Comparison of ENCODE assay signal across 30 cellular contexts in the genomic region with DNA sequence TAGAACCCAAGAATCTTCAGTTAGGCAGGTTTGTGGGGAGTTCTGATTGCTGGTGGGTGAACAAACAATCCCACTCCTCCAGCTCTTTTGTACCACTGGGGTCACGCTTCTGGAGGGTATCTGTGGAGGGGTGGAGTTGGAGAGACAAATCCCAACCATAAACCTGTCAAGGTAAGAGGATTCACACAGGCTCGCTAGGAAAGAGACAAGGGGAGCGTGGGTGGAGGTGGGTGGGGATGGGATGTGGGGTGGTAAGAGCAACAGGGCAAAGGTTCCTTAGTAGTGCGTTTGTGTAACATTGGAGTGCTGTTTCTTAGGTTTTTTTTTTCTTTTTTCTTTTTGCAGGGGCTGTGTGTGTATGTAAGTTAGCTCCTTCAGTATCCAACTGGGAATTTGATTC.
"Had no signal": no experiment of that assay in that cellular context is flagged by ENCODE, and none has a peak within 500 bp of the region (broad histone marks: within the 10 kb centered on the region; RNA-seq: fewer than 3 reads in every experiment).

No MANE protein-coding gene starts in this region.

- H3K27ac ChIP-seq: brain microvascular endothelial cell, KMS-11, SJSA1 had no signal

- H3K9me3 Mint-ChIP-seq: activated CD4-positive, alpha-beta T cell treated with anti-CD3 and anti-CD28 coated beads, Interleukin-2, amount 10 ng/mL, durations not matched to agents 7 days and 5 days; activated naive CD4-positive, alpha-beta T cell treated with anti-CD3 and anti-CD28 coated beads, Interleukin-2, amount 10 ng/mL, durations not matched to agents 7 days and 5 days; activated naive CD8-positive, alpha-beta T cell treated with anti-CD3 and anti-CD28 coated beads, Interleukin-2, amount 50 U/mL, for 24 hours; activated T-cell treated with anti-CD3 and anti-CD28 coated beads, Interleukin-2, amount 50 U/mL, for 24 hours; activated T-helper 1 cell treated with anti-CD3 and anti-CD28 coated beads, Interleukin-12 subunit alpha, Interleukin-12 subunit beta, Interleukin-2, Interleukin-4 antibody, amounts not matched to agents 30 ng/mL and 10 ng/mL and 1 ng/mL, durations not matched to agents 14 hours and 24 hours and 36 hours; T-helper 1 cell treated with Interleukin-12 subunit alpha and Interleukin-12 subunit beta and Interleukin-4 antibody, amounts not matched to agents 30 μg/mL and 1 μg/mL, for 36 hours; T-helper 2 cell treated with Interferon-gamma antibody and Interleukin-4, amounts not matched to agents 5 μg/mL and 100 μg/mL, for 36 hours; WTC11 had no signal

- H3K27ac Mint-ChIP-seq: activated CD4-positive, alpha-beta T cell treated with anti-CD3 and anti-CD28 coated beads for 36 hours; activated CD4-positive, alpha-beta T cell treated with anti-CD3 and anti-CD28 coated beads, Interleukin-2, amount 10 ng/mL, durations not matched to agents 7 days and 5 days; activated CD8-positive, alpha-beta T cell treated with anti-CD3 and anti-CD28 coated beads, Interleukin-2, amount 10 ng/mL, durations not matched to agents 7 days and 5 days; activated naive CD4-positive, alpha-beta T cell treated with anti-CD3 and anti-CD28 coated beads, Interleukin-2, amount 10 ng/mL, durations not matched to agents 7 days and 5 days; activated naive CD8-positive, alpha-beta T cell; activated naive CD8-positive, alpha-beta T cell treated with anti-CD3 and anti-CD28 coated beads, Interleukin-2, amount 50 U/mL, for 24 hours; activated T-cell treated with anti-CD3 and anti-CD28 coated beads, Interleukin-2, amount 50 U/mL, for 24 hours; activated T-helper 1 cell treated with anti-CD3 and anti-CD28 coated beads, Interleukin-12 subunit alpha, Interleukin-12 subunit beta, Interleukin-2, Interleukin-4 antibody, amounts not matched to agents 30 ng/mL and 10 ng/mL and 1 ng/mL, durations not matched to agents 14 hours and 24 hours and 36 hours; T-helper 1 cell treated with Interleukin-12 subunit alpha and Interleukin-12 subunit beta and Interleukin-4 antibody, amounts not matched to agents 30 μg/mL and 1 μg/mL, for 36 hours; T-helper 2 cell treated with Interferon-gamma antibody and Interleukin-4, amounts not matched to agents 5 μg/mL and 100 μg/mL, for 36 hours; WTC11 had no signal

- ATAC-seq: activated CD4-positive, alpha-beta T cell treated with anti-CD3 and anti-CD28 coated beads for 36 hours; activated CD4-positive, CD25-positive, alpha-beta regulatory T cell treated with anti-CD3 and anti-CD28 coated beads, Interleukin-2, amount 50 U/mL, for 24 hours; activated CD8-positive, alpha-beta T cell treated with anti-CD3 and anti-CD28 coated beads, Interleukin-2, amount 10 ng/mL, durations not matched to agents 7 days and 5 days; activated naive CD8-positive, alpha-beta T cell treated with anti-CD3 and anti-CD28 coated beads, Interleukin-2, amount 50 U/mL, for 24 hours; Panc1; WTC11 had no signal

- H3K4me3 Mint-ChIP-seq: activated CD4-positive, alpha-beta T cell treated with anti-CD3 and anti-CD28 coated beads for 36 hours; activated CD4-positive, alpha-beta T cell treated with anti-CD3 and anti-CD28 coated beads, Interleukin-2, amount 10 ng/mL, durations not matched to agents 7 days and 5 days; activated CD8-positive, alpha-beta T cell treated with anti-CD3 and anti-CD28 coated beads, Interleukin-2, amount 10 ng/mL, durations not matched to agents 7 days and 5 days; activated naive CD4-positive, alpha-beta T cell treated with anti-CD3 and anti-CD28 coated beads, Interleukin-2, amount 10 ng/mL, durations not matched to agents 7 days and 5 days; activated naive CD8-positive, alpha-beta T cell; activated naive CD8-positive, alpha-beta T cell treated with anti-CD3 and anti-CD28 coated beads, Interleukin-2, amount 50 U/mL, for 24 hours; activated T-cell treated with anti-CD3 and anti-CD28 coated beads, Interleukin-2, amount 50 U/mL, for 24 hours; activated T-helper 1 cell treated with anti-CD3 and anti-CD28 coated beads, Interleukin-12 subunit alpha, Interleukin-12 subunit beta, Interleukin-2, Interleukin-4 antibody, amounts not matched to agents 30 ng/mL and 10 ng/mL and 1 ng/mL, durations not matched to agents 14 hours and 24 hours and 36 hours; T-helper 1 cell treated with Interleukin-12 subunit alpha and Interleukin-12 subunit beta and Interleukin-4 antibody, amounts not matched to agents 30 μg/mL and 1 μg/mL, for 36 hours; T-helper 2 cell treated with Interferon-gamma antibody and Interleukin-4, amounts not matched to agents 5 μg/mL and 100 μg/mL, for 36 hours; WTC11 had no signal

- DNase-seq: activated CD4-positive, alpha-beta T cell treated with anti-CD3 and anti-CD28 coated beads for 36 hours; activated CD4-positive, alpha-beta T cell treated with anti-CD3 and anti-CD28 coated beads, Interleukin-2, amount 10 ng/mL, durations not matched to agents 7 days and 5 days; activated CD4-positive, alpha-beta T cell treated with anti-CD3 and anti-CD28 coated beads, Interleukin-2, amount 50 U/mL, for 48 hours; activated CD8-positive, alpha-beta T cell treated with anti-CD3 and anti-CD28 coated beads, Interleukin-2, amount 10 ng/mL, durations not matched to agents 7 days and 5 days; activated gamma-delta T cell treated with Interleukin-2 at 50 U/mL for 16 hours; activated naive CD4-positive, alpha-beta T cell treated with anti-CD3 and anti-CD28 coated beads, Interleukin-2, amount 10 ng/mL, durations not matched to agents 7 days and 5 days; activated naive CD8-positive, alpha-beta T cell treated with anti-CD3 and anti-CD28 coated beads, Interleukin-2, amount 50 U/mL, for 24 hours; activated T-cell treated with anti-CD3 and anti-CD28 coated beads, Interleukin-2, amount 50 U/mL, for 24 hours; anterior cingulate cortex; brain microvascular endothelial cell; central memory CD4-positive, alpha-beta T cell; NCI-H1092 treated with DMSO at 0.1 percent for 48 hours; NCI-H1417; NCI-H146; NCI-H187; NCI-H2029 treated with DMSO at 0.1 percent for 48 hours; NCI-H2107; NCI-H510A; NCI-H774; SHP77 treated with DMSO at 0.1 percent for 48 hours; SK-N-SH had no signal

- H3K27me3 ChIP-seq: brain microvascular endothelial cell, SJSA1 had no signal

- H3K9me3 ChIP-seq: SJSA1, SK-N-SH had no signal

- H3K36me3 ChIP-seq: brain microvascular endothelial cell, SJSA1 had no signal

- H3K4me3 ChIP-seq: SJSA1 had no signal

- H3K36me3 Mint-ChIP-seq: activated naive CD4-positive, alpha-beta T cell treated with anti-CD3 and anti-CD28 coated beads, Interleukin-2, amount 10 ng/mL, durations not matched to agents 7 days and 5 days; activated naive CD8-positive, alpha-beta T cell; WTC11 had no signal

- H3K27me3 Mint-ChIP-seq: activated CD4-positive, alpha-beta T cell treated with anti-CD3 and anti-CD28 coated beads, Interleukin-2, amount 10 ng/mL, durations not matched to agents 7 days and 5 days; activated naive CD4-positive, alpha-beta T cell treated with anti-CD3 and anti-CD28 coated beads, Interleukin-2, amount 10 ng/mL, durations not matched to agents 7 days and 5 days; activated naive CD8-positive, alpha-beta T cell had no signal

- H3K4me1 Mint-ChIP-seq: activated CD4-positive, alpha-beta T cell treated with anti-CD3 and anti-CD28 coated beads for 36 hours; activated naive CD4-positive, alpha-beta T cell treated with anti-CD3 and anti-CD28 coated beads, Interleukin-2, amount 10 ng/mL, durations not matched to agents 7 days and 5 days; activated naive CD8-positive, alpha-beta T cell treated with anti-CD3 and anti-CD28 coated beads, Interleukin-2, amount 50 U/mL, for 24 hours; WTC11 had no signal
